Comparison of ENCODE assay signal across 15 cellular contexts in the genomic region with DNA sequence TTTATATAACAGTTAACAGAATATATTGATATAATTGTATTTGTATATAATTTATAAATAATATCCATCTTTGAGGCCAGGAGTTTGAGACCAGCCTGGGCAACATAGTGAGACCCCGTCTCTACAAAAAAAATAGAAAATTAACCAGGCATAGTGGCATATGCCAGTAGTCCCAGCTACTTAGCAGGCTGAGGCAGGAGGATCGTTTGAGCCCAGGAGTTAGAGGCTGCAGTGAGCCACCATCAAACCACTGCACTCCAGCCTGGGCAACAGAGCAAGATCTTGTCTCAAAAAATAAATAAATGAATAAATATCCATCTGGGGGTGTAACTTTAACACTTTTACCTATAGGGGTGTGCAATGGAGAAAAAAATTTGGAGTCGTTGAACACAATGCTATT. TPM values are rescaled to one million over a fixed set of nuclear protein-coding genes. Genes with fewer than 3 reads are reported as not detected.
A peak's percentile ranks its signal among the peaks of the same experiment; 100 is the strongest.
DNase-seq lines count a peak whose midpoint lies in the region; ATAC-seq and TF ChIP-seq lines count a peak whose summit lies in the region.
"Had no signal": no experiment of that assay in that cellular context is flagged by ENCODE, and none has a peak within 500 bp of the region (broad histone marks: within the 10 kb centered on the region; RNA-seq: fewer than 3 reads in every experiment).

No MANE protein-coding gene starts in this region.

- no peak overlapping the region for H3K4me3 ChIP-seq in mammary epithelial cell (replicated peaks in 1 of 3; ENCODE audit: insufficient read depth in 1 of 3, low read depth in 2 of 3, low read length in 3 of 3)

- no peaks in the 10 kb centered on the region for H3K27me3 ChIP-seq in mammary epithelial cell (ENCODE audit: insufficient read depth, low read length)

- no peak overlapping the region for H3K9ac ChIP-seq in mammary epithelial cell (ENCODE audit: insufficient read depth, low read length)

- no peaks in the 10 kb centered on the region for H4K20me1 ChIP-seq in mammary epithelial cell (ENCODE audit: insufficient read depth, low read length)

- H3K9me3 ChIP-seq in mammary epithelial cell (replicated peaks; ENCODE audit: insufficient read depth, low read length) (no peaks in the 10 kb centered on the region), T-helper 17 cell (ENCODE audit: control insufficient read depth, low read length, poor library complexity, severe bottlenecking) (no peaks in the 10 kb centered on the region)

- H3K27ac ChIP-seq in mammary epithelial cell (ENCODE audit: insufficient read depth, low read depth, low read length) = no peak overlapping the region

- peak overlapping the region; percentile 85 for H3K4me3 Mint-ChIP-seq in MCF 10A (ENCODE audit: unreplicated experiment)
- no peak overlapping the region for H3K4me3 Mint-ChIP-seq in T-helper 17 cell
- H3K4me3 Mint-ChIP-seq in endothelial cell (ENCODE audit: unreplicated experiment) = peak overlapping the region; percentile 90
- no peak overlapping the region for H3K4me3 Mint-ChIP-seq in stimulated activated naive B cell treated with anti-CD40 and anti-IgM and Interleukin-4, amounts not matched to agents 10 μg/mL and 1 μg/mL and 100 μg/mL, for 72 hours

- BruUV-seq in MCF 10A (replicated peaks; lab: Mats Ljungman, UMichigan) (no TSS peak), mammary epithelial cell (replicated peaks; lab: Mats Ljungman, UMichigan) (no TSS peak)

- H3K4me2 ChIP-seq in mammary epithelial cell (ENCODE audit: insufficient read depth, low read depth, low read length) = no peak overlapping the region

- intact Hi-C loops in MCF 10A (cut with micrococcal nuclease) (no loop called here), mammary epithelial cell (cut with micrococcal nuclease) (no loop called here)

- ATAC-seq in T-helper 17 cell (no peak), HG03442 (IDR thresholded peaks at IDR 0.05; ENCODE audit: unreplicated experiment) (no peak)
- ATAC-seq in stimulated activated naive B cell treated with anti-CD40 and anti-IgM and Interleukin-4, amounts not matched to agents 10 μg/mL and 1 μg/mL and 100 μg/mL, for 72 hours (replicated peaks) = no peak

- POLR2A ChIA-PET in MCF 10A (lab: Yijun Ruan, JAX) = interaction anchor here (0.7 to 2.0 kb wide), 3 partner anchors 10 to 34 kb away, joined by 3 to 8 read pairs (median 3); no protein-coding TSS in a partner anchor

- H3K4me1 ChIP-seq in mammary epithelial cell (ENCODE audit: insufficient read depth, low read length) = peaks cover 4% of the 10 kb centered on the region

- peaks cover 6% of the 10 kb centered on the region for H3K4me1 Mint-ChIP-seq in MCF 10A (ENCODE audit: insufficient read depth, unreplicated experiment)
- peaks cover 10% of the 10 kb centered on the region for H3K4me1 Mint-ChIP-seq in T-helper 17 cell
- H3K4me1 Mint-ChIP-seq in endothelial cell (ENCODE audit: unreplicated experiment) = no peaks in the 10 kb centered on the region
- H3K4me1 Mint-ChIP-seq in stimulated activated naive B cell treated with anti-CD40 and anti-IgM and Interleukin-4, amounts not matched to agents 10 μg/mL and 1 μg/mL and 100 μg/mL, for 72 hours = peaks cover 9 to 20% of the 10 kb centered on the region in 2 donors

- in situ Hi-C loops in mammary epithelial cell (cut with MboI; ENCODE audit: low sequenced_read_pairs in 2 of 2) = no loop called here

- H3K36me3 Mint-ChIP-seq in MCF 10A (ENCODE audit: insufficient read depth, unreplicated experiment) = peaks cover under 1% of the 10 kb centered on the region
- H3K36me3 Mint-ChIP-seq in T-helper 17 cell (ENCODE audit: low read depth) = no peaks in the 10 kb centered on the region
- no peaks in the 10 kb centered on the region for H3K36me3 Mint-ChIP-seq in endothelial cell (ENCODE audit: low read depth, unreplicated experiment)
- H3K36me3 Mint-ChIP-seq in stimulated activated naive B cell treated with anti-CD40 and anti-IgM and Interleukin-4, amounts not matched to agents 10 μg/mL and 1 μg/mL and 100 μg/mL, for 72 hours = peaks cover 19 to 21% of the 10 kb centered on the region in 2 donors

- no peaks in the 10 kb centered on the region for H3K27me3 Mint-ChIP-seq in MCF 10A (ENCODE audit: insufficient read depth, unreplicated experiment)
- no peaks in the 10 kb centered on the region for H3K27me3 Mint-ChIP-seq in T-helper 17 cell
- peaks cover 3% of the 10 kb centered on the region for H3K27me3 Mint-ChIP-seq in endothelial cell (ENCODE audit: unreplicated experiment)
- no peaks in the 10 kb centered on the region for H3K27me3 Mint-ChIP-seq in stimulated activated naive B cell treated with anti-CD40 and anti-IgM and Interleukin-4, amounts not matched to agents 10 μg/mL and 1 μg/mL and 100 μg/mL, for 72 hours

- WGBS in mammary epithelial cell (ENCODE audit: low coverage, missing lambda C conversion rate) = 72% methylated on average over 3 of the region's 3 CpGs

- H2AFZ ChIP-seq in mammary epithelial cell (ENCODE audit: low read depth, low read length) = no peak overlapping the region

- DNase-seq in MCF 10A (ENCODE audit: unreplicated experiment) = no peak
- DNase-seq in mammary epithelial cell = no peak
- no peak for DNase-seq in T-helper 17 cell
- DNase-seq in endothelial cell (ENCODE audit: low spot score) = no peak
- no peak for DNase-seq in stimulated activated naive B cell treated with anti-CD40 and anti-IgM and Interleukin-4, amounts not matched to agents 10 μg/mL and 1 μg/mL and 100 μg/mL, for 72 hours
- no peak for DNase-seq in hepatic stellate cell (ENCODE audit: low spot score)
- DNase-seq in activated effector memory CD4-positive, alpha-beta T cell treated with Interleukin-2 at 50 U/mL for 16 hours = no peak
- DNase-seq: effector CD4-positive, alpha-beta T cell; glutamatergic neuron; NCI-H2171; NCI-H69; SHP77 treated with DMSO at 0.1 percent for 48 hours; stimulated activated CD4-positive, alpha-beta T cell treated with anti-CD3 and anti-CD28 coated beads, Interleukin-2, amount 100 ng/mL, for 48 hours had no signal

- H3K27ac Mint-ChIP-seq in MCF 10A (ENCODE audit: low read depth, unreplicated experiment) = no peak overlapping the region
- peak overlapping the region; percentile 21 for H3K27ac Mint-ChIP-seq in T-helper 17 cell
- no peak overlapping the region for H3K27ac Mint-ChIP-seq in endothelial cell (ENCODE audit: unreplicated experiment)
- H3K27ac Mint-ChIP-seq in stimulated activated naive B cell treated with anti-CD40 and anti-IgM and Interleukin-4, amounts not matched to agents 10 μg/mL and 1 μg/mL and 100 μg/mL, for 72 hours = peak overlapping the region; percentile 51

- dilution Hi-C loops in mammary epithelial cell (cut with HindIII; ENCODE audit: low sequenced_read_pairs) = no loop called here

- H3K36me3 ChIP-seq in mammary epithelial cell (ENCODE audit: insufficient read depth, low read length) = no peaks in the 10 kb centered on the region

- TF ChIP-seq CTCF in MCF 10A (IDR thresholded peaks at IDR 0.05; ENCODE audit: unreplicated experiment) = no peak
- no peak for TF ChIP-seq CTCF in mammary epithelial cell (conservative IDR thresholded peaks at IDR 0.05 in 1 of 2, IDR thresholded peaks at IDR 0.05 in 1 of 2; ENCODE audit: extremely low read depth in 1 of 2, insufficient read depth in 1 of 2, low read depth in 1 of 2, low read length in 2 of 2)
- TF ChIP-seq CTCF in endothelial cell (IDR thresholded peaks at IDR 0.05; ENCODE audit: unreplicated experiment) = no peak

- CTCF ChIA-PET in MCF 10A (lab: Yijun Ruan, JAX) = no interaction called here
- CTCF ChIA-PET in mammary epithelial cell (lab: Charles Lee; ENCODE audit: low non-redundant PET) = no interaction called here

- H3K9me3 Mint-ChIP-seq in MCF 10A (ENCODE audit: unreplicated experiment) (no peaks in the 10 kb centered on the region), endothelial cell (ENCODE audit: unreplicated experiment) (no peaks in the 10 kb centered on the region)
- no peaks in the 10 kb centered on the region for H3K9me3 Mint-ChIP-seq in stimulated activated naive B cell treated with anti-CD40 and anti-IgM and Interleukin-4, amounts not matched to agents 10 μg/mL and 1 μg/mL and 100 μg/mL, for 72 hours

- H3K79me2 ChIP-seq in mammary epithelial cell (ENCODE audit: insufficient read depth, low read length) = peaks cover 5% of the 10 kb centered on the region

RNA-seq across cellular contexts. Expression of a gene that starts 1.3 kb away (rescaled TPM):
- total RNA-seq in MCF 10A (2022) = 11.9 and 17.6 TPM in 2 replicates
- total RNA-seq in mammary epithelial cell = 10 to 100 TPM; 14.3 to 22.4 TPM
- polyA plus RNA-seq in mammary epithelial cell = 17.5 TPM
- polyA minus RNA-seq in mammary epithelial cell = 9.3 TPM
- total RNA-seq in T-helper 17 cell = 10 to 100 TPM; 65.2 to 68.0 TPM
- total RNA-seq in endothelial cell (ENCODE audit: unreplicated experiment) = 9.2 TPM

RNA-seq across cellular contexts. Expression of a gene that starts 17.7 kb away (rescaled TPM):
- total RNA-seq in MCF 10A (2022) (0.44 TPM in 1 of 2 replicates, not detected in the other), mammary epithelial cell (not detected), T-helper 17 cell (1 to 10 TPM in 1 of 2 donors, under 1 TPM in 1; 0.86 to 2.2 TPM), endothelial cell (ENCODE audit: unreplicated experiment) (0.36 TPM)
- polyA plus RNA-seq in mammary epithelial cell = 0.26 TPM
- polyA minus RNA-seq in mammary epithelial cell = not detected
- total RNA-seq: posterior vena cava had no signal

RNA-seq across cellular contexts. Expression of a gene that starts 21.4 kb away (rescaled TPM):
- 95.0 and 123 TPM in 2 replicates for total RNA-seq in MCF 10A (2022)
- 10 to 100 TPM; 26.8 to 72.6 TPM for total RNA-seq in mammary epithelial cell
- polyA plus RNA-seq in mammary epithelial cell = 40.6 TPM
- 97.0 TPM for polyA minus RNA-seq in mammary epithelial cell
- total RNA-seq in T-helper 17 cell = 10 to 100 TPM; 79.8 to 87.8 TPM
- total RNA-seq in endothelial cell (ENCODE audit: unreplicated experiment) = 39.6 TPM

RNA-seq across cellular contexts. Expression of a gene that starts 26.7 kb away (rescaled TPM):
- total RNA-seq in MCF 10A (2022) (36.1 and 43.1 TPM in 2 replicates), mammary epithelial cell (10 to 100 TPM in 1 of 2 donors, 1 to 10 TPM in 1; 2.5 to 22.2 TPM), T-helper 17 cell (10 to 100 TPM; 46.6 to 50.8 TPM), endothelial cell (ENCODE audit: unreplicated experiment) (16.3 TPM)
- 5.0 TPM for polyA plus RNA-seq in mammary epithelial cell
- polyA minus RNA-seq in mammary epithelial cell = not detected

RNA-seq across cellular contexts. Expression of a gene that starts 34.9 kb away (rescaled TPM):
- total RNA-seq in MCF 10A (2022) (224 and 249 TPM in 2 replicates), mammary epithelial cell (100 to 1,000 TPM; 178 to 223 TPM), T-helper 17 cell (100 to 1,000 TPM; 312 to 322 TPM), endothelial cell (ENCODE audit: unreplicated experiment) (286 TPM)
- 178 TPM for polyA plus RNA-seq in mammary epithelial cell
- polyA minus RNA-seq in mammary epithelial cell = 105 TPM

Comparison
In these comparisons a context has a peak if more than half of its experiments do, and no peak if none do; other contexts are left out.
1. H3K27ac Mint-ChIP-seq: peak in T-helper 17 cell (single experiment) and stimulated activated naive B cell treated with anti-CD40 and anti-IgM and Interleukin-4, amounts not matched to agents 10 μg/mL and 1 μg/mL and 100 μg/mL, for 72 hours (single experiment); none in MCF 10A (single experiment) and endothelial cell (single experiment).
2. H3K4me3 Mint-ChIP-seq: peak in MCF 10A (single experiment) and endothelial cell (single experiment); none in T-helper 17 cell (single experiment) and stimulated activated naive B cell treated with anti-CD40 and anti-IgM and Interleukin-4, amounts not matched to agents 10 μg/mL and 1 μg/mL and 100 μg/mL, for 72 hours (0 of 2).